14 cellular contexts compared by ENCODE assay signal in genomic region chr3:74613060-74613459, GRCh38. TPM values are rescaled to one million over a fixed set of nuclear protein-coding genes. Genes with fewer than 3 reads are reported as not detected.
DNase-seq lines count a peak whose midpoint lies in the region; ATAC-seq and TF ChIP-seq lines count a peak whose summit lies in the region.
"Had no signal": no experiment of that assay in that cellular context is flagged by ENCODE, and none has a peak within 500 bp of the region (broad histone marks: within the 10 kb centered on the region; RNA-seq: fewer than 3 reads in every experiment).

No MANE protein-coding gene starts in this region.

- H3K9me3 Mint-ChIP-seq in endodermal cell (no peaks in the 10 kb centered on the region), neural progenitor cell (no peaks in the 10 kb centered on the region), Calu3 (ENCODE audit: low read depth, unreplicated experiment) (peaks cover 10% of the 10 kb centered on the region)
- H3K9me3 Mint-ChIP-seq: activated naive CD8-positive, alpha-beta T cell treated with anti-CD3 and anti-CD28 coated beads, Interleukin-2, amount 10 ng/mL, durations not matched to agents 7 days and 5 days had no signal

- H3K9me3 ChIP-seq in right atrium auricular region (no peaks in the 10 kb centered on the region), endodermal cell (ENCODE audit: control insufficient read depth, low read length) (no peaks in the 10 kb centered on the region), neural progenitor cell (ENCODE audit: low read depth) (no peaks in the 10 kb centered on the region), aorta (ENCODE audit: control insufficient read depth, low read length) (no peaks in the 10 kb centered on the region)
- H3K9me3 ChIP-seq: BE2C had no signal

- H3K4me1 Mint-ChIP-seq in endodermal cell: peaks cover 13% of the 10 kb centered on the region
- peaks cover 11% of the 10 kb centered on the region for H3K4me1 Mint-ChIP-seq in neural progenitor cell
- no peaks in the 10 kb centered on the region for H3K4me1 Mint-ChIP-seq in Calu3 (ENCODE audit: low read depth, unreplicated experiment)
- H3K4me1 Mint-ChIP-seq: activated naive CD8-positive, alpha-beta T cell treated with anti-CD3 and anti-CD28 coated beads, Interleukin-2, amount 10 ng/mL, durations not matched to agents 7 days and 5 days had no signal

- peaks cover 11% of the 10 kb centered on the region for H3F3A ChIP-seq in neural progenitor cell (ENCODE audit: low read depth)

- H3K4me3 ChIP-seq in right atrium auricular region (peak overlapping the region; percentile 42 to 49), endodermal cell (ENCODE audit: low read length) (peak overlapping the region; percentile 75), neural progenitor cell (no peak overlapping the region), aorta (ENCODE audit: low read length in 2 of 2) (peak overlapping the region; percentile 80 to 89)

- peak overlapping the region; percentile 60 for H3K4me3 Mint-ChIP-seq in endodermal cell
- H3K4me3 Mint-ChIP-seq in neural progenitor cell: peak overlapping the region; percentile 91
- H3K4me3 Mint-ChIP-seq in Calu3 (ENCODE audit: low read depth, unreplicated experiment): no peak overlapping the region
- H3K4me3 Mint-ChIP-seq: activated CD8-positive, alpha-beta T cell treated with anti-CD3 and anti-CD28 coated beads, Interleukin-2, amount 10 ng/mL, durations not matched to agents 7 days and 5 days; activated naive CD8-positive, alpha-beta T cell treated with anti-CD3 and anti-CD28 coated beads, Interleukin-2, amount 10 ng/mL, durations not matched to agents 7 days and 5 days had no signal

- no peak overlapping the region for H3K4me2 ChIP-seq in neural progenitor cell

- DNase-seq in right atrium auricular region (ENCODE audit: low spot score) (no peak), left cardiac atrium (no peak), endodermal cell (no peak), neural progenitor cell (ENCODE audit: low spot score) (no peak), aorta (no peak), HUDEP-2 (lab: John Stamatoyannopoulos, UW; ENCODE audit: unreplicated experiment in 76 of 76) (no peak), Calu3 (no peak), NCI-H2081 (lab: John Stamatoyannopoulos, UW) (no peak)
- DNase-seq: activated CD8-positive, alpha-beta T cell treated with anti-CD3 and anti-CD28 coated beads, Interleukin-2, amount 10 ng/mL, durations not matched to agents 7 days and 5 days; activated naive CD8-positive, alpha-beta T cell treated with anti-CD3 and anti-CD28 coated beads, Interleukin-2, amount 10 ng/mL, durations not matched to agents 7 days and 5 days; BE2C; HCEC 1CT; kidney glomerular epithelial cell; NCI-H446 had no signal

- H3K36me3 Mint-ChIP-seq in endodermal cell (ENCODE audit: low read depth) (no peaks in the 10 kb centered on the region), neural progenitor cell (no peaks in the 10 kb centered on the region), Calu3 (ENCODE audit: insufficient read depth, unreplicated experiment) (no peaks in the 10 kb centered on the region)
- H3K36me3 Mint-ChIP-seq: activated naive CD8-positive, alpha-beta T cell treated with anti-CD3 and anti-CD28 coated beads, Interleukin-2, amount 10 ng/mL, durations not matched to agents 7 days and 5 days had no signal

- ATAC-seq in left cardiac atrium (no peak), aorta (ENCODE audit: low FRiP score) (no peak)
- ATAC-seq: activated CD8-positive, alpha-beta T cell treated with anti-CD3 and anti-CD28 coated beads, Interleukin-2, amount 10 ng/mL, durations not matched to agents 7 days and 5 days had no signal

- H3K27ac ChIP-seq in right atrium auricular region (peak overlapping the region in 1 of 2 donors; percentile 18), endodermal cell (ENCODE audit: low read depth, low read length) (no peak overlapping the region), neural progenitor cell (no peak overlapping the region), aorta (ENCODE audit: low read depth in 1 of 2, low read length in 2 of 2) (no peak overlapping the region)

- TF ChIP-seq CTCF in right atrium auricular region (IDR thresholded peaks at IDR 0.05) (no peak), endodermal cell (conservative IDR thresholded peaks at IDR 0.05) (no peak), neural progenitor cell (IDR thresholded peaks at IDR 0.05) (no peak), Calu3 (IDR thresholded peaks at IDR 0.05; ENCODE audit: unreplicated experiment) (no peak)

- H3K36me3 ChIP-seq in right atrium auricular region (no peaks in the 10 kb centered on the region), endodermal cell (ENCODE audit: control insufficient read depth, insufficient read depth, low read length) (no peaks in the 10 kb centered on the region), neural progenitor cell (no peaks in the 10 kb centered on the region), aorta (ENCODE audit: control insufficient read depth in 1 of 2, insufficient read depth in 2 of 2, low read length in 1 of 2) (no peaks in the 10 kb centered on the region)
- H3K36me3 ChIP-seq: BE2C had no signal

- no peaks in the 10 kb centered on the region for H3K4me1 ChIP-seq in right atrium auricular region
- no peaks in the 10 kb centered on the region for H3K4me1 ChIP-seq in endodermal cell (ENCODE audit: control insufficient read depth, insufficient read depth, low read length)
- no peaks in the 10 kb centered on the region for H3K4me1 ChIP-seq in neural progenitor cell
- H3K4me1 ChIP-seq in aorta (ENCODE audit: control insufficient read depth in 1 of 2, insufficient read depth in 2 of 2, low read length in 2 of 2): no peaks in the 10 kb centered on the region
- H3K4me1 ChIP-seq: BE2C had no signal

- no peaks in the 10 kb centered on the region for H4K20me1 ChIP-seq in neural progenitor cell (ENCODE audit: low read depth)

- H3K27ac Mint-ChIP-seq in endodermal cell (no peak overlapping the region), neural progenitor cell (no peak overlapping the region), Calu3 (ENCODE audit: unreplicated experiment) (no peak overlapping the region)
- H3K27ac Mint-ChIP-seq: activated CD8-positive, alpha-beta T cell treated with anti-CD3 and anti-CD28 coated beads, Interleukin-2, amount 10 ng/mL, durations not matched to agents 7 days and 5 days; activated naive CD8-positive, alpha-beta T cell treated with anti-CD3 and anti-CD28 coated beads, Interleukin-2, amount 10 ng/mL, durations not matched to agents 7 days and 5 days had no signal

- 78 to 86% methylated on average over 1 of the region's 2 CpGs for WGBS in endodermal cell (ENCODE audit: insufficient coverage in 1 of 2, insufficient read length in 1 of 2), 2 experiments
- 8 to 16% methylated on average over 2 of the region's 2 CpGs for WGBS in aorta, 2 donors

- H3K27me3 ChIP-seq in right atrium auricular region: no peaks in the 10 kb centered on the region
- H3K27me3 ChIP-seq in endodermal cell (ENCODE audit: control insufficient read depth, insufficient read depth, low read length, poor library complexity, severe bottlenecking): peaks cover 72% of the 10 kb centered on the region
- H3K27me3 ChIP-seq in neural progenitor cell: peaks cover 98% of the 10 kb centered on the region
- H3K27me3 ChIP-seq in aorta (ENCODE audit: control insufficient read depth in 1 of 2, insufficient read depth in 2 of 2, low read length in 1 of 2): no peaks in the 10 kb centered on the region

- H3K27me3 Mint-ChIP-seq in endodermal cell (ENCODE audit: insufficient read depth) (peaks cover 77% of the 10 kb centered on the region), neural progenitor cell (ENCODE audit: insufficient read depth, low read depth) (peaks cover 31% of the 10 kb centered on the region), Calu3 (ENCODE audit: unreplicated experiment) (no peaks in the 10 kb centered on the region)

- H3K9ac ChIP-seq in endodermal cell (ENCODE audit: extremely low read depth, low read length, poor library complexity, severe bottlenecking) (no peak overlapping the region), neural progenitor cell (no peak overlapping the region)

- CTCF ChIA-PET in Calu3 (lab: Charles Lee): interaction anchor here (0.5 kb wide), 1 partner anchor 1612 kb away, joined by 4 read pairs; no protein-coding TSS in a partner anchor

- H2AFZ ChIP-seq in neural progenitor cell (replicated peaks): no peak overlapping the region

- intact Hi-C loops in left cardiac atrium (cut with DNase I): no loop called here
- intact Hi-C loops in aorta (cut with DNase I): loop anchor here in 1 of 2 donors (5.0 to 10.0 kb wide), 2 partner anchors 78 to 146 kb away; no protein-coding TSS in a partner anchor
- intact Hi-C loops in Calu3 (cut with micrococcal nuclease; ENCODE audit: unreplicated experiment): no loop called here

- no TSS peak for BruUV-seq in Calu3 (replicated peaks; lab: Mats Ljungman, UMichigan)

- no peaks in the 10 kb centered on the region for H3K79me2 ChIP-seq in neural progenitor cell (ENCODE audit: low read depth)

RNA-seq across cellular contexts. Expression of gene CNTN3, which starts 1.4 kb away (rescaled TPM):
- total RNA-seq in right atrium auricular region (1 to 10 TPM; 2.5 to 3.5 TPM), left cardiac atrium (1 to 10 TPM; 3.0 to 4.3 TPM), endodermal cell (1 to 10 TPM; 1.1 to 2.0 TPM), neural progenitor cell (ENCODE audit: low replicate concordance) (0.21 and 0.40 TPM in 2 replicates), aorta (1 to 10 TPM; 3.4 to 9.8 TPM), Calu3 (2022) (not detected in 2 replicates)
- 4.5 TPM for polyA plus RNA-seq in endodermal cell (2013, experiment 1 of 2)
- 4.2 TPM for polyA plus RNA-seq in endodermal cell (2013, experiment 2 of 2)
- polyA plus RNA-seq in aorta: 1 to 10 TPM; 2.3 to 3.3 TPM
- total RNA-seq: activated CD8-positive, alpha-beta T cell treated with anti-CD3 and anti-CD28 coated beads, Interleukin-2, amount 10 ng/mL, durations not matched to agents 7 days and 5 days; activated naive CD8-positive, alpha-beta T cell treated with anti-CD3 and anti-CD28 coated beads, Interleukin-2, amount 10 ng/mL, durations not matched to agents 7 days and 5 days had no signal
